ENCODE assay signal across 9 cellular contexts in genomic region chr19:20339444-20339843, GRCh38.
"Had no signal": no experiment of that assay in that cellular context is flagged by ENCODE, and none has a peak within 500 bp of the region (broad histone marks: within the 10 kb centered on the region; RNA-seq: fewer than 3 reads in every experiment).

No MANE protein-coding gene starts in this region.

- H3K4me2 ChIP-seq: KMS-11 had no signal

- H3K36me3 ChIP-seq: HAP-1 had no signal

- H3K9ac ChIP-seq: GM23248, KMS-11 had no signal

- ATAC-seq: HCT116, HepG2 had no signal

- DNase-seq: GM23248, GOT3, H7, KBM-7 had no signal

- H3K4me1 ChIP-seq: HAP-1 had no signal

- H3K27ac ChIP-seq: GM23248, HL-60, KMS-11 had no signal

- FAIRE-seq: HepG2 had no signal

- H3K4me3 ChIP-seq: GM23248, HAP-1 had no signal

- H3K9me3 ChIP-seq: HAP-1 had no signal
